Comparison of ENCODE assay signal across 8 cellular contexts in the genomic region with DNA sequence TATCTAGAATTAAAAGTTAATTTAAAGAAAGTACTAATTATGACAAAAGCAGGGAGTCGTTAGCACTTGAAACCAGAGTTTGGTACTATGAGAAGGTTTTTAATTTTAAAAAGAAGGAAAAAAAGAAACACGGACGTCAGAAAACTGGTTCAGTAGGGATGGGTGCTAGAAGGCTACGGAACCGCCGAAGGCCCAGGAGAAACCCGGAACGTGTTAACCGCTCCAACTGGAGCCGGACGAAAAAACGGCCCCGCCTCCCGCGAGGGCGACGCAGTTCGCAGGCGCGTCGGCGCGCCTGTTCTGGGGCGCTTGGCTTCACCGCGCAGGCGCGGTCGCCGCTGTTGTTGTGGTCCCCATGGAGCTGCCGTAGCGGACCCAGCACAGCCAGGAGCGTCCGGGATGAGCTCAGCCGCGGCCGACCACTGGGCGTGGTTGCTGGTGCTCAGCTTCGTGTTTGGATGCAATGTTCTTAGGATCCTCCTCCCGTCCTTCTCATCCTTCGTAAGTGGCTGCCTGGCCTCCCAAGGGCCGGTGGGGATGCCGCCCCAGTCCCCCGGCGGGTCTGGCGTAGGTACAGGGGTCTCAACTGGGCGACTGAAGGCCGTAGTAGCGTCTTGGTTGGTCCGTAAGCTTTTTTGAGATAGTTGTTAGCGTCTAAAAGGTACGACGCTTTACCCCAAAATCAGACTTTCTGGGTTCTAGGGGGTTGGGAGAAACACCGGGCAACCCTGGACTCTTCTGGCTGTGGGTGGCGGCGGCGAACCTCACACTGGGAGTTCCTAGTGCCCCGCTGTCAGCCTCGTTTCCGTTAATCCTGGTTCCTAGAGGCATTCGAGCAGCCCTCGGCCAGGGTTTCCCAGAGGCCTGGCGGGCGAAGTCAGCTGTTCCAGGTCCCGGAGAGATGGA. TPM values are rescaled to one million over a fixed set of nuclear protein-coding genes. Genes with fewer than 3 reads are reported as not detected.
DNase-seq lines count a peak whose midpoint lies in the region; ATAC-seq, FAIRE-seq and TF ChIP-seq lines count a peak whose summit lies in the region.

No MANE protein-coding gene starts in this region.

- peak overlapping the region; percentile 77 for H3K4me2 ChIP-seq in OCI-LY1 (ENCODE audit: low read length)

- H3K9me3 ChIP-seq in OCI-LY1 (ENCODE audit: low read length) (no peaks in the 10 kb centered on the region), mononuclear cell (ENCODE audit: low read depth, low read length) (no peaks in the 10 kb centered on the region)

- H2AFZ ChIP-seq in OCI-LY1 (ENCODE audit: low read length), result peak overlapping the region; percentile 19; the same call in 1 of the 2 replicates

- peak overlapping the region; percentile 79 for H3K4me3 ChIP-seq in OCI-LY1 (ENCODE audit: low read depth, low read length, poor library complexity, severe bottlenecking)
- H3K4me3 ChIP-seq in epithelial cell of esophagus (ENCODE audit: low read length), result peak overlapping the region; percentile 86
- peak overlapping the region; percentile 82 for H3K4me3 ChIP-seq in mononuclear cell (ENCODE audit: low read length)

- no peaks in the 10 kb centered on the region for H3K9me2 ChIP-seq in OCI-LY1 (ENCODE audit: low read depth, low read length)

- peak; percentile 95 for ATAC-seq in GM21526 (IDR thresholded peaks at IDR 0.05; ENCODE audit: low FRiP score, unreplicated experiment)

- peak; percentile 88 for DNase-seq in D721Med (ENCODE audit: insufficient read length, low spot score)
- DNase-seq in HuH-7 (ENCODE audit: low spot score), result peak; percentile 82
- DNase-seq in activated T-cell treated with anti-CD3 and anti-CD28 coated beads for 24 hours (ENCODE audit: low read depth), result peak; percentile 87
- peak; percentile 94 for DNase-seq in epithelial cell of esophagus (ENCODE audit: low read depth)
- peak; percentile 88 to 90 for DNase-seq in stimulated activated CD8-positive, alpha-beta memory T cell treated with anti-CD3 and anti-CD28 coated beads, Interleukin-2, amount 100 ng/mL, for 48 hours (ENCODE audit: low read depth in 2 of 2)

- TF ChIP-seq CTCF in D721Med (IDR thresholded peaks at IDR 0.05; ENCODE audit: insufficient read depth, missing control alignments), result no peak
- no peak for TF ChIP-seq CTCF in OCI-LY1 (IDR thresholded peaks at IDR 0.05; ENCODE audit: low read length)
- TF ChIP-seq CTCF in epithelial cell of esophagus (IDR thresholded peaks at IDR 0.05; ENCODE audit: insufficient read depth, low read depth, low read length, missing control alignments), result no peak

- 0 out of 2 replicates have a peak, but pooled peaks cover 6% of the 10 kb centered on the region for H3F3A ChIP-seq in OCI-LY1 (ENCODE audit: insufficient read depth, low read length)

- FAIRE-seq in D721Med (lab: Jason Lieb, UNC), result no peak

- H3K4me1 ChIP-seq in OCI-LY1 (ENCODE audit: insufficient read depth, low read length, severe bottlenecking) (peaks cover 13% of the 10 kb centered on the region), mononuclear cell (ENCODE audit: insufficient read depth, low read length) (peaks cover 8% of the 10 kb centered on the region)

- H4K20me1 ChIP-seq in OCI-LY1 (ENCODE audit: insufficient read depth, low read length), result no peaks in the 10 kb centered on the region

- H3K27me3 ChIP-seq in OCI-LY1 (ENCODE audit: insufficient read depth, low read length) (no peaks in the 10 kb centered on the region), mononuclear cell (ENCODE audit: insufficient read depth, low read length) (no peaks in the 10 kb centered on the region)

- no peak overlapping the region for H3K27ac ChIP-seq in OCI-LY1 (ENCODE audit: low read depth, low read length, poor library complexity, severe bottlenecking)

- no peaks in the 10 kb centered on the region for H3K79me2 ChIP-seq in OCI-LY1 (ENCODE audit: insufficient read depth, low read length)

- H3K36me3 ChIP-seq in OCI-LY1 (ENCODE audit: insufficient read depth, low read length), result no peaks in the 10 kb centered on the region

- H3K9ac ChIP-seq in OCI-LY1 (ENCODE audit: low read length), result peak overlapping the region; percentile 74

RNA-seq across cellular contexts. Expression of a gene that starts 31.4 kb away (rescaled TPM):
- total RNA-seq in mononuclear cell, result 162 TPM
